ENCODE assay signal across 1 cellular context in the genomic region with DNA sequence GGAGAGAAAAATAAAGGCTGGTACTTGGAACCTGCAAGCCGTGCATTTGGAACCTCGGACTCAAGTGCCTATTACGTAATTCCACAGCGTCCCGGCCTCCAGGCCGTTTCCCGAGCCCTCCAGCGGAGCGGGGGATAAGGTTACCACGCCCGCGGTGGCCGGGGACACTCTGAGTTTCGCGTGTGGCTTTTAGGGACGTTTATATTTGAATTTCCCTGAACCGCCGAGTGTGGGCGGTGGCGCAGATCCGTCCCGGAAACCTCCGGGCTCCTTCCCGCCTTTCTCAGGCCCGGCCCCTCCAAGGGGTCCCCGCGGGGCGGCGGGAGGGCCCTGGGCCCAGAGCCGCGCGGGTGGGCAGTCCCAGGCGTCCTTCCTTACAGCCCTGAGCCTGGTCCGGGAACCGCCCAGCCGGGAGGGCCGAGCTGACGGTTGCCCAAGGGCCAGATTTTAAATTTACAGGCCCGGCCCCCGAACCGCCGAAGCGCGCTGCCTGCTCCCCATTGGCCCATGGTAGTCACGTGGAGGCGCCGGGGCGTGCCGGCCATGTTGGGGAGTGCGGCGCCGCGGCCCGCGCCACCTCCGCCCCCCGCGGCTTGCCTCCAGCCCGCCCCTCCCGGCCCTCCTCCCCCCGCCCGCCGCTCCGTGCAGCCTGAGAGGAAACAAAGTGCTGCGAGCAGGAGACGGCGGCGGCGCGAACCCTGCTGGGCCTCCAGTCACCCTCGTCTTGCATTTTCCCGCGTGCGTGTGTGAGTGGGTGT.
TF ChIP-seq lines count a peak whose summit lies in the region.

Gene LMNB1 (plus strand): TSS at position 638 of the 758 bp plus-strand sequence. CDS start 373 bp downstream, outside the sequence.

TF ChIP-seq in K562, 482 proteins besides CTCF, POLR2A, EP300 and RAD21 (continued from another document and continues in another):
- TF ChIP-seq, protein P1, sequence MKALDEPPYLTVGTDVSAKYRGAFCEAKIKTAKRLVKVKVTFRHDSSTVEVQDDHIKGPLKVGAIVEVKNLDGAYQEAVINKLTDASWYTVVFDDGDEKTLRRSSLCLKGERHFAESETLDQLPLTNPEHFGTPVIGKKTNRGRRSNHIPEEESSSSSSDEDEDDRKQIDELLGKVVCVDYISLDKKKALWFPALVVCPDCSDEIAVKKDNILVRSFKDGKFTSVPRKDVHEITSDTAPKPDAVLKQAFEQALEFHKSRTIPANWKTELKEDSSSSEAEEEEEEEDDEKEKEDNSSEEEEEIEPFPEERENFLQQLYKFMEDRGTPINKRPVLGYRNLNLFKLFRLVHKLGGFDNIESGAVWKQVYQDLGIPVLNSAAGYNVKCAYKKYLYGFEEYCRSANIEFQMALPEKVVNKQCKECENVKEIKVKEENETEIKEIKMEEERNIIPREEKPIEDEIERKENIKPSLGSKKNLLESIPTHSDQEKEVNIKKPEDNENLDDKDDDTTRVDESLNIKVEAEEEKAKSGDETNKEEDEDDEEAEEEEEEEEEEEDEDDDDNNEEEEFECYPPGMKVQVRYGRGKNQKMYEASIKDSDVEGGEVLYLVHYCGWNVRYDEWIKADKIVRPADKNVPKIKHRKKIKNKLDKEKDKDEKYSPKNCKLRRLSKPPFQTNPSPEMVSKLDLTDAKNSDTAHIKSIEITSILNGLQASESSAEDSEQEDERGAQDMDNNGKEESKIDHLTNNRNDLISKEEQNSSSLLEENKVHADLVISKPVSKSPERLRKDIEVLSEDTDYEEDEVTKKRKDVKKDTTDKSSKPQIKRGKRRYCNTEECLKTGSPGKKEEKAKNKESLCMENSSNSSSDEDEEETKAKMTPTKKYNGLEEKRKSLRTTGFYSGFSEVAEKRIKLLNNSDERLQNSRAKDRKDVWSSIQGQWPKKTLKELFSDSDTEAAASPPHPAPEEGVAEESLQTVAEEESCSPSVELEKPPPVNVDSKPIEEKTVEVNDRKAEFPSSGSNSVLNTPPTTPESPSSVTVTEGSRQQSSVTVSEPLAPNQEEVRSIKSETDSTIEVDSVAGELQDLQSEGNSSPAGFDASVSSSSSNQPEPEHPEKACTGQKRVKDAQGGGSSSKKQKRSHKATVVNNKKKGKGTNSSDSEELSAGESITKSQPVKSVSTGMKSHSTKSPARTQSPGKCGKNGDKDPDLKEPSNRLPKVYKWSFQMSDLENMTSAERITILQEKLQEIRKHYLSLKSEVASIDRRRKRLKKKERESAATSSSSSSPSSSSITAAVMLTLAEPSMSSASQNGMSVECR (CRISPR knock-in tag; IDR thresholded peaks at IDR 0.05) = no peak
- TF ChIP-seq ZFX (CRISPR knock-in tag; IDR thresholded peaks at IDR 0.05) (peak; percentile 97), HDAC2 (IDR thresholded peaks at IDR 0.05) (peak; percentile 80; the same call in 1 of the 2 replicates), ZNF766 (CRISPR knock-in tag; conservative IDR thresholded peaks at IDR 0.05) (no peak), YY1 (IDR thresholded peaks at IDR 0.05; ENCODE audit: borderline replicate concordance in 1 of 3, control insufficient read depth in 1 of 3, extremely low read depth in 1 of 3, insufficient read depth in 3 of 3, insufficient read length in 1 of 3, insufficient replicate concordance in 2 of 3, low read depth in 1 of 3, low read length in 2 of 3) (peak; percentile 39 to 93 (median 89)), TAF7 (tag; IDR thresholded peaks at IDR 0.05) (0 out of 2 replicates have a peak, but pooled peaks have one; percentile 28), POLR3A (IDR thresholded peaks at IDR 0.05; ENCODE audit: borderline replicate concordance, extremely low read depth, insufficient read depth, insufficient read length) (no peak), MXI1 (IDR thresholded peaks at IDR 0.05; ENCODE audit: low read depth, low read length) (no peak), GABPA (tag; conservative IDR thresholded peaks at IDR 0.05; ENCODE audit: low read depth) (peak; percentile 76), ESRRA (IDR thresholded peaks at IDR 0.05; ENCODE audit: borderline replicate concordance, low read depth) (peak; percentile 57; the same call in 1 of the 2 replicates), ZNF324 (CRISPR knock-in tag; IDR thresholded peaks at IDR 0.05) (no peak), ZNF395 (CRISPR knock-in tag; IDR thresholded peaks at IDR 0.05) (no peak), ATF6 (CRISPR knock-in tag; IDR thresholded peaks at IDR 0.05) (0 out of 2 replicates have a peak, but pooled peaks have one; percentile 51), XRCC5 (IDR thresholded peaks at IDR 0.05; ENCODE audit: low read depth, low read length) (no peak), NRF1 (conservative IDR thresholded peaks at IDR 0.05 in 1 of 2, IDR thresholded peaks at IDR 0.05 in 1 of 2) (peak; percentile 79 to 82), FOXM1 (IDR thresholded peaks at IDR 0.05; ENCODE audit: low read depth) (peak; percentile 99), FOXM1 (CRISPR knock-in tag; IDR thresholded peaks at IDR 0.05; ENCODE audit: low read depth) (peak; percentile 91), NCOR1 (IDR thresholded peaks at IDR 0.05) (no peak), TBP (optimal IDR thresholded peaks at IDR 0.05; ENCODE audit: low read depth, low read length) (peak; percentile 78), ETV1 (tag; conservative IDR thresholded peaks at IDR 0.05; ENCODE audit: low read depth) (peak; percentile 76), EHMT2 (IDR thresholded peaks at IDR 0.05) (no peak), RUNX1 (IDR thresholded peaks at IDR 0.05; ENCODE audit: low read depth) (peak; percentile 36; the same call in 1 of the 2 replicates), NFIC (IDR thresholded peaks at IDR 0.05) (no peak), FUS (optimal IDR thresholded peaks at IDR 0.05; ENCODE audit: low read depth, low read length) (peak; percentile 65), SOX6 (IDR thresholded peaks at IDR 0.05) (peak; percentile 61; the same call in 1 of the 2 replicates), WHSC1 (IDR thresholded peaks at IDR 0.05; ENCODE audit: low read length) (no peak), NFYB (IDR thresholded peaks at IDR 0.05; ENCODE audit: extremely low read depth, insufficient read length) (peak; percentile 63), ZNF511 (CRISPR knock-in tag; IDR thresholded peaks at IDR 0.05) (no peak; the same call in 1 of the 2 replicates), MYNN (IDR thresholded peaks at IDR 0.05) (no peak), MYNN (CRISPR knock-in tag; IDR thresholded peaks at IDR 0.05) (no peak), CREBBP (IDR thresholded peaks at IDR 0.05; ENCODE audit: low read depth, low read length) (no peak), ZNF316 (IDR thresholded peaks at IDR 0.05) (no peak)
- TF ChIP-seq, protein P2, sequence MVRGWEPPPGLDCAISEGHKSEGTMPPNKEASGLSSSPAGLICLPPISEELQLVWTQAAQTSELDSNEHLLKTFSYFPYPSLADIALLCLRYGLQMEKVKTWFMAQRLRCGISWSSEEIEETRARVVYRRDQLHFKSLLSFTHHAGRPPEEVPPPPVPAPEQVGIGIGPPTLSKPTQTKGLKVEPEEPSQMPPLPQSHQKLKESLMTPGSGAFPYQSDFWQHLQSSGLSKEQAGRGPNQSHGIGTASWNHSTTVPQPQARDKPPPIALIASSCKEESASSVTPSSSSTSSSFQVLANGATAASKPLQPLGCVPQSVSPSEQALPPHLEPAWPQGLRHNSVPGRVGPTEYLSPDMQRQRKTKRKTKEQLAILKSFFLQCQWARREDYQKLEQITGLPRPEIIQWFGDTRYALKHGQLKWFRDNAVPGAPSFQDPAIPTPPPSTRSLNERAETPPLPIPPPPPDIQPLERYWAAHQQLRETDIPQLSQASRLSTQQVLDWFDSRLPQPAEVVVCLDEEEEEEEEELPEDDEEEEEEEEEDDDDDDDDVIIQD (CRISPR knock-in tag; IDR thresholded peaks at IDR 0.05) = no peak
- TF ChIP-seq, protein P3, sequence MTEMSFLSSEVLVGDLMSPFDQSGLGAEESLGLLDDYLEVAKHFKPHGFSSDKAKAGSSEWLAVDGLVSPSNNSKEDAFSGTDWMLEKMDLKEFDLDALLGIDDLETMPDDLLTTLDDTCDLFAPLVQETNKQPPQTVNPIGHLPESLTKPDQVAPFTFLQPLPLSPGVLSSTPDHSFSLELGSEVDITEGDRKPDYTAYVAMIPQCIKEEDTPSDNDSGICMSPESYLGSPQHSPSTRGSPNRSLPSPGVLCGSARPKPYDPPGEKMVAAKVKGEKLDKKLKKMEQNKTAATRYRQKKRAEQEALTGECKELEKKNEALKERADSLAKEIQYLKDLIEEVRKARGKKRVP (CRISPR knock-in tag; IDR thresholded peaks at IDR 0.05) = no peak; the same call in 1 of the 2 replicates
- TF ChIP-seq, protein P4, sequence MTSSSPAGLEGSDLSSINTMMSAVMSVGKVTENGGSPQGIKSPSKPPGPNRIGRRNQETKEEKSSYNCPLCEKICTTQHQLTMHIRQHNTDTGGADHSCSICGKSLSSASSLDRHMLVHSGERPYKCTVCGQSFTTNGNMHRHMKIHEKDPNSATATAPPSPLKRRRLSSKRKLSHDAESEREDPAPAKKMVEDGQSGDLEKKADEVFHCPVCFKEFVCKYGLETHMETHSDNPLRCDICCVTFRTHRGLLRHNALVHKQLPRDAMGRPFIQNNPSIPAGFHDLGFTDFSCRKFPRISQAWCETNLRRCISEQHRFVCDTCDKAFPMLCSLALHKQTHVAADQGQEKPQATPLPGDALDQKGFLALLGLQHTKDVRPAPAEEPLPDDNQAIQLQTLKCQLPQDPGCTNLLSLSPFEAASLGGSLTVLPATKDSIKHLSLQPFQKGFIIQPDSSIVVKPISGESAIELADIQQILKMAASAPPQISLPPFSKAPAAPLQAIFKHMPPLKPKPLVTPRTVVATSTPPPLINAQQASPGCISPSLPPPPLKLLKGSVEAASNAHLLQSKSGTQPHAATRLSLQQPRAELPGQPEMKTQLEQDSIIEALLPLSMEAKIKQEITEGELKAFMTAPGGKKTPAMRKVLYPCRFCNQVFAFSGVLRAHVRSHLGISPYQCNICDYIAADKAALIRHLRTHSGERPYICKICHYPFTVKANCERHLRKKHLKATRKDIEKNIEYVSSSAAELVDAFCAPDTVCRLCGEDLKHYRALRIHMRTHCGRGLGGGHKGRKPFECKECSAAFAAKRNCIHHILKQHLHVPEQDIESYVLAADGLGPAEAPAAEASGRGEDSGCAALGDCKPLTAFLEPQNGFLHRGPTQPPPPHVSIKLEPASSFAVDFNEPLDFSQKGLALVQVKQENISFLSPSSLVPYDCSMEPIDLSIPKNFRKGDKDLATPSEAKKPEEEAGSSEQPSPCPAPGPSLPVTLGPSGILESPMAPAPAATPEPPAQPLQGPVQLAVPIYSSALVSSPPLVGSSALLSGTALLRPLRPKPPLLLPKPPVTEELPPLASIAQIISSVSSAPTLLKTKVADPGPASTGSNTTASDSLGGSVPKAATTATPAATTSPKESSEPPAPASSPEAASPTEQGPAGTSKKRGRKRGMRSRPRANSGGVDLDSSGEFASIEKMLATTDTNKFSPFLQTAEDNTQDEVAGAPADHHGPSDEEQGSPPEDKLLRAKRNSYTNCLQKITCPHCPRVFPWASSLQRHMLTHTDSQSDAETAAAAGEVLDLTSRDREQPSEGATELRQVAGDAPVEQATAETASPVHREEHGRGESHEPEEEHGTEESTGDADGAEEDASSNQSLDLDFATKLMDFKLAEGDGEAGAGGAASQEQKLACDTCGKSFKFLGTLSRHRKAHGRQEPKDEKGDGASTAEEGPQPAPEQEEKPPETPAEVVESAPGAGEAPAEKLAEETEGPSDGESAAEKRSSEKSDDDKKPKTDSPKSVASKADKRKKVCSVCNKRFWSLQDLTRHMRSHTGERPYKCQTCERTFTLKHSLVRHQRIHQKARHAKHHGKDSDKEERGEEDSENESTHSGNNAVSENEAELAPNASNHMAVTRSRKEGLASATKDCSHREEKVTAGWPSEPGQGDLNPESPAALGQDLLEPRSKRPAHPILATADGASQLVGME (CRISPR knock-in tag; IDR thresholded peaks at IDR 0.05) = no peak
- TF ChIP-seq, protein P5, sequence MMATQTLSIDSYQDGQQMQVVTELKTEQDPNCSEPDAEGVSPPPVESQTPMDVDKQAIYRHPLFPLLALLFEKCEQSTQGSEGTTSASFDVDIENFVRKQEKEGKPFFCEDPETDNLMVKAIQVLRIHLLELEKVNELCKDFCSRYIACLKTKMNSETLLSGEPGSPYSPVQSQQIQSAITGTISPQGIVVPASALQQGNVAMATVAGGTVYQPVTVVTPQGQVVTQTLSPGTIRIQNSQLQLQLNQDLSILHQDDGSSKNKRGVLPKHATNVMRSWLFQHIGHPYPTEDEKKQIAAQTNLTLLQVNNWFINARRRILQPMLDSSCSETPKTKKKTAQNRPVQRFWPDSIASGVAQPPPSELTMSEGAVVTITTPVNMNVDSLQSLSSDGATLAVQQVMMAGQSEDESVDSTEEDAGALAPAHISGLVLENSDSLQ (IDR thresholded peaks at IDR 0.05) = no peak
- TF ChIP-seq, protein P6, sequence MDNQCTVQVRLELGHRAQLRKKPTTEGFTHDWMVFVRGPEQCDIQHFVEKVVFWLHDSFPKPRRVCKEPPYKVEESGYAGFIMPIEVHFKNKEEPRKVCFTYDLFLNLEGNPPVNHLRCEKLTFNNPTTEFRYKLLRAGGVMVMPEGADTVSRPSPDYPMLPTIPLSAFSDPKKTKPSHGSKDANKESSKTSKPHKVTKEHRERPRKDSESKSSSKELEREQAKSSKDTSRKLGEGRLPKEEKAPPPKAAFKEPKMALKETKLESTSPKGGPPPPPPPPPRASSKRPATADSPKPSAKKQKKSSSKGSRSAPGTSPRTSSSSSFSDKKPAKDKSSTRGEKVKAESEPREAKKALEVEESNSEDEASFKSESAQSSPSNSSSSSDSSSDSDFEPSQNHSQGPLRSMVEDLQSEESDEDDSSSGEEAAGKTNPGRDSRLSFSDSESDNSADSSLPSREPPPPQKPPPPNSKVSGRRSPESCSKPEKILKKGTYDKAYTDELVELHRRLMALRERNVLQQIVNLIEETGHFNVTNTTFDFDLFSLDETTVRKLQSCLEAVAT (IDR thresholded peaks at IDR 0.05) = no peak; a peak in 1 of 4 replicates
